8 cellular contexts compared by ENCODE assay signal in the genomic region with DNA sequence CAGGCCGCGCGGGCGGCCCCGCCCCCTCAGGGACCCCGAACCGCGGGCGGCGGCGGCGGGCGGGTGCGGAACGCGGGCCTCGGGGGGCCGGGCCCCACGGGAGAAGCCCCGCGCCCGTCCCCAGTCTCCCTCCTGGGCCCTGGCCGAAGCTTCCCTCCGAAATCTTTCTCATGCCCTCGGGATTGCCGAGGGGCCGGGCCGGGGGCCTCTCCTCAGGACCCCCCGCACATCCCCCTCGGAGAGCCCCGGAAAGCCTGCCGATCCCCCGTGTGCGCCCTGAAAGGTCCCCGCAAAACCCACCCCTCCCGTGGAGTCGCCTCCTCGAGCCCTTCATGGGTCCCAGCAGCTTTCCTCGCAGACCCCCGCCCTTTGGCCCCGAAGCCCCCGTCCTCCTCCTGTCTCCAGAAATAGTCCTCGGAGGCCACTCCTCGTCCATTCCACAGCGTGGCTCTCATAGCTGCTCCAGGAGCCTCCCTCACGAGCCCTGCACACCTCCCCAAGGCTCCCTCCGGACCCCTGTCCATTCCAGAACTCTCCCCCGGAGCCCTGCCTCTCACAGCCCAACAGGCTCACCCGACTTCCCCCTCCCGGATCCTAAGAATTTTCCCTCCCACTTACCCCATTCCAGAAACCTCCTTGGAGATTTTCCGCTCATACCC. TPM values are rescaled to one million over a fixed set of nuclear protein-coding genes. Genes with fewer than 3 reads are reported as not detected.
DNase-seq lines count a peak whose midpoint lies in the region; ATAC-seq and TF ChIP-seq lines count a peak whose summit lies in the region.

No MANE protein-coding gene starts in this region.

- peak overlapping the region; percentile 74 to 79 for H3K18ac ChIP-seq in mesenchymal stem cell (ENCODE audit: low read depth in 1 of 2, low read length in 2 of 2)

- H3K79me2 ChIP-seq in DOHH2 (ENCODE audit: control insufficient read depth, low read length): peaks cover 62% of the 10 kb centered on the region
- peaks cover 63% of the 10 kb centered on the region for H3K79me2 ChIP-seq in MM.1S (ENCODE audit: low read length)

- H3K4me1 ChIP-seq in DOHH2 (ENCODE audit: control insufficient read depth, low read length): peaks cover 23% of the 10 kb centered on the region
- peaks cover 12% of the 10 kb centered on the region for H3K4me1 ChIP-seq in MM.1S (ENCODE audit: low read length)
- peaks cover 13% of the 10 kb centered on the region for H3K4me1 ChIP-seq in mesenchymal stem cell (ENCODE audit: control insufficient read depth, insufficient read depth, low read depth, low read length)
- H3K4me1 ChIP-seq in vagina: peaks cover 56% of the 10 kb centered on the region

- H2AFZ ChIP-seq in MM.1S (ENCODE audit: low read length): 0 out of 2 replicates have a peak overlapping the region, but pooled peaks have one; percentile 36
- H2AFZ ChIP-seq in mesenchymal stem cell (ENCODE audit: low read depth, low read length): peak overlapping the region; percentile 23

- H3K9me3 ChIP-seq in DOHH2 (ENCODE audit: control insufficient read depth, insufficient read depth, low read length): no peaks in the 10 kb centered on the region
- no peaks in the 10 kb centered on the region for H3K9me3 ChIP-seq in MM.1S (replicated peaks; ENCODE audit: insufficient read depth, low read length)
- no peaks in the 10 kb centered on the region for H3K9me3 ChIP-seq in mesenchymal stem cell (ENCODE audit: control insufficient read depth, low read length)
- H3K9me3 ChIP-seq in vagina: no peaks in the 10 kb centered on the region

- peaks cover 37% of the 10 kb centered on the region for H3K79me1 ChIP-seq in mesenchymal stem cell (replicated peaks; ENCODE audit: low read length, poor library complexity, severe bottlenecking)

- TF ChIP-seq CTCF in DOHH2 (IDR thresholded peaks at IDR 0.05; ENCODE audit: low read depth, low read length, poor library complexity, severe bottlenecking): no peak
- no peak for TF ChIP-seq CTCF in MM.1S (IDR thresholded peaks at IDR 0.05; ENCODE audit: low read length)
- TF ChIP-seq CTCF in vagina (IDR thresholded peaks at IDR 0.05): no peak

- peak overlapping the region; percentile 78 for H2BK15ac ChIP-seq in mesenchymal stem cell (ENCODE audit: low read depth, poor library complexity, severe bottlenecking)

- H3K9me2 ChIP-seq in DOHH2 (replicated peaks; ENCODE audit: control insufficient read depth, low read length) (no peaks in the 10 kb centered on the region), MM.1S (replicated peaks; ENCODE audit: insufficient read depth, low read length) (no peaks in the 10 kb centered on the region)

- 1% methylated on average over 50 of the region's 51 CpGs for WGBS in mesenchymal stem cell

- H2BK12ac ChIP-seq in mesenchymal stem cell (ENCODE audit: low read length in 2 of 2): no peak overlapping the region

- ATAC-seq in HG02870 (IDR thresholded peaks at IDR 0.05; ENCODE audit: unreplicated experiment) (no peak), HG03097 (IDR thresholded peaks at IDR 0.05; ENCODE audit: low FRiP score, unreplicated experiment) (no peak)

- peak overlapping the region; percentile 94 for H3K4me2 ChIP-seq in DOHH2 (ENCODE audit: low read length)
- peak overlapping the region; percentile 98 for H3K4me2 ChIP-seq in MM.1S (ENCODE audit: low read depth, low read length)
- H3K4me2 ChIP-seq in mesenchymal stem cell (ENCODE audit: low read length, poor library complexity, severe bottlenecking): peak overlapping the region; percentile 72

- H4K91ac ChIP-seq in mesenchymal stem cell (ENCODE audit: low read length): peak overlapping the region; percentile 70

- no peak overlapping the region for H2BK5ac ChIP-seq in mesenchymal stem cell (ENCODE audit: low read depth, low read length, poor library complexity, severe bottlenecking)

- H3F3A ChIP-seq in DOHH2 (ENCODE audit: control insufficient read depth, insufficient read depth) (peaks cover 4% of the 10 kb centered on the region), MM.1S (ENCODE audit: insufficient read depth, low read length) (no peaks in the 10 kb centered on the region)

- H4K8ac ChIP-seq in mesenchymal stem cell (ENCODE audit: low read length): no peak overlapping the region

- peak overlapping the region in 1 of 2 experiments; percentile 24 for H3K4ac ChIP-seq in mesenchymal stem cell (ENCODE audit: low read depth in 1 of 2, low read length in 2 of 2)

- intact Hi-C loops in vagina (cut with DNase I): loop anchor here (5.0 kb wide), 1 partner anchor 70 kb away; the partner anchor contains the start of gene PLEKHG2

- H3K23ac ChIP-seq in mesenchymal stem cell (ENCODE audit: low read length in 2 of 2): peak overlapping the region in 1 of 2 experiments; percentile 67

- no peak for TF ChIP-seq POLR2A in vagina (IDR thresholded peaks at IDR 0.05)

- H2AK5ac ChIP-seq in mesenchymal stem cell (ENCODE audit: low read length, severe bottlenecking): no peak overlapping the region

- peak overlapping the region; percentile 89 for H3K4me3 ChIP-seq in DOHH2 (ENCODE audit: low read length)
- peak overlapping the region; percentile 90 for H3K4me3 ChIP-seq in MM.1S (ENCODE audit: low read length)
- peak overlapping the region; percentile 74 to 86 for H3K4me3 ChIP-seq in mesenchymal stem cell (ENCODE audit: insufficient read depth in 1 of 2, low read depth in 1 of 2, low read length in 2 of 2)
- H3K4me3 ChIP-seq in vagina: peak overlapping the region; percentile 91 to 96

- DNase-seq in MM.1S: no peak
- DNase-seq in mesenchymal stem cell: peak; percentile 40
- DNase-seq in vagina (ENCODE audit: extremely low spot score in 2 of 2): no peak
- no peak for DNase-seq in NCI-H774 (lab: John Stamatoyannopoulos, UW)

- peak overlapping the region in 1 of 2 experiments; percentile 63 for H3K14ac ChIP-seq in mesenchymal stem cell (ENCODE audit: low read length in 2 of 2)

- H3K36me3 ChIP-seq in DOHH2 (ENCODE audit: control insufficient read depth, low read length): peaks cover 11% of the 10 kb centered on the region
- no peaks in the 10 kb centered on the region for H3K36me3 ChIP-seq in MM.1S (replicated peaks; ENCODE audit: insufficient read depth, low read length)
- H3K36me3 ChIP-seq in mesenchymal stem cell (ENCODE audit: control insufficient read depth in 1 of 2, insufficient read depth in 2 of 2, low read depth in 1 of 2, low read length in 2 of 2): peaks cover 0 to 31% of the 10 kb centered on the region in 2 experiments
- H3K36me3 ChIP-seq in vagina: peaks cover 0 to 5% of the 10 kb centered on the region in 2 donors

- H3K9ac ChIP-seq in MM.1S (ENCODE audit: low read length) (peak overlapping the region; percentile 93), mesenchymal stem cell (ENCODE audit: low read length) (peak overlapping the region; percentile 94)

- H4K20me1 ChIP-seq in DOHH2 (ENCODE audit: control insufficient read depth, insufficient read depth, low read depth, low read length) (peaks cover 27% of the 10 kb centered on the region; the same call in 1 of the 2 replicates), MM.1S (ENCODE audit: insufficient read depth, low read length) (no peaks in the 10 kb centered on the region)

- no peaks in the 10 kb centered on the region for H3K27me3 ChIP-seq in DOHH2 (ENCODE audit: control insufficient read depth, low read length)
- H3K27me3 ChIP-seq in MM.1S (replicated peaks; ENCODE audit: insufficient read depth, low read length): no peaks in the 10 kb centered on the region
- no peaks in the 10 kb centered on the region for H3K27me3 ChIP-seq in mesenchymal stem cell (ENCODE audit: control insufficient read depth in 1 of 2, insufficient read depth in 1 of 2, low read length in 2 of 2)
- H3K27me3 ChIP-seq in vagina: no peaks in the 10 kb centered on the region

- peak overlapping the region; percentile 54 for H2BK120ac ChIP-seq in mesenchymal stem cell (ENCODE audit: low read depth, low read length)

- H3K27ac ChIP-seq in DOHH2 (ENCODE audit: low read depth, low read length): no peak overlapping the region
- no peak overlapping the region for H3K27ac ChIP-seq in MM.1S (ENCODE audit: low read length)
- peak overlapping the region; percentile 72 for H3K27ac ChIP-seq in cingulate gyrus (ENCODE audit: low read depth, low read length)
- H3K27ac ChIP-seq in mesenchymal stem cell (ENCODE audit: low read length, poor library complexity, severe bottlenecking): no peak overlapping the region
- peak overlapping the region; percentile 95 for H3K27ac ChIP-seq in vagina

RNA-seq across cellular contexts. Expression of gene SAMD4B, which starts 0.6 kb away (rescaled TPM):
- polyA plus RNA-seq in mesenchymal stem cell (2013, experiment 1 of 2): 109 TPM
- polyA plus RNA-seq in mesenchymal stem cell (2013, experiment 2 of 2): 107 TPM
- 128 TPM for total RNA-seq in vagina

RNA-seq across cellular contexts. Expression of gene GMFG, which starts 6.9 kb away (rescaled TPM):
- 17.1 TPM for polyA plus RNA-seq in mesenchymal stem cell (2013, experiment 1 of 2)
- polyA plus RNA-seq in mesenchymal stem cell (2013, experiment 2 of 2): 18.1 TPM
- total RNA-seq in vagina: 7.1 TPM

RNA-seq across cellular contexts. Expression of gene LRFN1, which starts 22.1 kb away (rescaled TPM):
- polyA plus RNA-seq in mesenchymal stem cell (2013, experiment 1 of 2): 0.51 TPM
- 0.60 TPM for polyA plus RNA-seq in mesenchymal stem cell (2013, experiment 2 of 2)
- 3.9 TPM for total RNA-seq in vagina

RNA-seq across cellular contexts. Expression of gene IFNL1, which starts 46.6 kb away (rescaled TPM):
- polyA plus RNA-seq in mesenchymal stem cell (2013, experiment 1 of 2): not detected
- not detected for polyA plus RNA-seq in mesenchymal stem cell (2013, experiment 2 of 2)
- not detected for total RNA-seq in vagina

RNA-seq across cellular contexts. Expression of gene PAF1, which starts 48.1 kb away (rescaled TPM):
- polyA plus RNA-seq in mesenchymal stem cell (2013, experiment 1 of 2): 45.4 TPM
- polyA plus RNA-seq in mesenchymal stem cell (2013, experiment 2 of 2): 45.0 TPM
- total RNA-seq in vagina: 70.2 TPM

Comparison
In these comparisons a context has a peak if more than half of its experiments do, and no peak if none do; other contexts are left out.
1. H3K27ac ChIP-seq: peak in cingulate gyrus (single experiment) and vagina (single experiment); none in DOHH2 (single experiment), MM.1S (single experiment) and mesenchymal stem cell (single experiment).
2. Peak in every context shown above with its lines, with median percentiles within 50 percentile points of each other: H3K4me2 ChIP-seq and H3K4me3 ChIP-seq.